ENCODE assay signal across 17 cellular contexts in the genomic region with DNA sequence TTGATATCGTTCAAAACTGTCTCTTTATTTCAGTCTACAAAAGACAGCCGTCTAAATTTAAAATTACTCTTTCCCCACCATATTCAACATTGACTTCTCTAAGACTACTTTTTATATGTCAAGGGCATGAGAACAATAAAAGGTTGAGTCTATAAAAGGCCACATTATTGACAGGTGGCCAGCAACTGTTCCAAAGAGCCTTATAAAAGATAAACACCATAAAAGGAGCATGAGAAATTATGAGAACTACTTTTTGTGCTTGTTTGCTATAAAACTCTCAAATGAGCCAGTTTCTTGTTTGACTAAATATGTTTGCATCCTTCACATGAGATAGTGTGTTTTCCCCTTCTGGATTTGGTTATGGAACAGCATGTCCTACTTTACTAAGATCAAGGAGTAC.
"Had no signal": no experiment of that assay in that cellular context is flagged by ENCODE, and none has a peak within 500 bp of the region (broad histone marks: within the 10 kb centered on the region; RNA-seq: fewer than 3 reads in every experiment).

No MANE protein-coding gene starts in this region.

- H3K9me3 ChIP-seq: adrenal gland, esophagus squamous epithelium, neutrophil, pancreas, thyroid gland had no signal

- DNase-seq: activated CD4-positive, alpha-beta T cell treated with anti-CD3 and anti-CD28 coated beads, Interleukin-2, amount 50 U/mL, for 4 hours; activated effector memory CD4-positive, alpha-beta T cell treated with anti-CD3 and anti-CD28 coated beads, Interleukin-2, amount 50 U/mL, for 16 hours; activated T-cell treated with anti-CD3 and anti-CD28 coated beads, Interleukin-2, amount 50 U/mL, for 72 hours; adrenal gland; dermis blood vessel endothelial cell; effector memory CD8-positive, alpha-beta T cell; esophagus squamous epithelium; immature natural killer cell; mesenchymal stem cell; pancreas; stimulated activated CD8-positive, alpha-beta memory T cell treated with anti-CD3 and anti-CD28 coated beads, Interleukin-4, amount 100 ng/mL, for 48 hours; stimulated activated naive CD4-positive, alpha-beta T cell; T-helper 17 cell; thyroid gland had no signal

- H3K36me3 ChIP-seq: adrenal gland, esophagus squamous epithelium, neutrophil, pancreas, thyroid gland had no signal

- ATAC-seq: activated naive CD4-positive, alpha-beta T cell treated with anti-CD3 and anti-CD28 coated beads, Interleukin-2, amount 50 U/mL, for 72 hours; activated T-cell treated with anti-CD3 and anti-CD28 coated beads, Interleukin-2, amount 50 U/mL, for 72 hours; effector memory CD8-positive, alpha-beta T cell; natural killer cell treated with Interleukin-12 subunit alpha and Interleukin-12 subunit beta and Interleukin-15 and Interleukin-18, amount 100 ng/mL, for 72 hours; T-helper 17 cell had no signal

- H3K27me3 ChIP-seq: adrenal gland, esophagus squamous epithelium, neutrophil, pancreas, thyroid gland had no signal

- H3K4me3 ChIP-seq: adrenal gland, esophagus squamous epithelium, pancreas, thyroid gland had no signal

- H3K27ac ChIP-seq: adrenal gland, esophagus squamous epithelium, neutrophil, pancreas, thyroid gland had no signal

- H3K4me1 ChIP-seq: esophagus squamous epithelium, thyroid gland had no signal
